ENCODE assay signal across 1 cellular context in the genomic region with DNA sequence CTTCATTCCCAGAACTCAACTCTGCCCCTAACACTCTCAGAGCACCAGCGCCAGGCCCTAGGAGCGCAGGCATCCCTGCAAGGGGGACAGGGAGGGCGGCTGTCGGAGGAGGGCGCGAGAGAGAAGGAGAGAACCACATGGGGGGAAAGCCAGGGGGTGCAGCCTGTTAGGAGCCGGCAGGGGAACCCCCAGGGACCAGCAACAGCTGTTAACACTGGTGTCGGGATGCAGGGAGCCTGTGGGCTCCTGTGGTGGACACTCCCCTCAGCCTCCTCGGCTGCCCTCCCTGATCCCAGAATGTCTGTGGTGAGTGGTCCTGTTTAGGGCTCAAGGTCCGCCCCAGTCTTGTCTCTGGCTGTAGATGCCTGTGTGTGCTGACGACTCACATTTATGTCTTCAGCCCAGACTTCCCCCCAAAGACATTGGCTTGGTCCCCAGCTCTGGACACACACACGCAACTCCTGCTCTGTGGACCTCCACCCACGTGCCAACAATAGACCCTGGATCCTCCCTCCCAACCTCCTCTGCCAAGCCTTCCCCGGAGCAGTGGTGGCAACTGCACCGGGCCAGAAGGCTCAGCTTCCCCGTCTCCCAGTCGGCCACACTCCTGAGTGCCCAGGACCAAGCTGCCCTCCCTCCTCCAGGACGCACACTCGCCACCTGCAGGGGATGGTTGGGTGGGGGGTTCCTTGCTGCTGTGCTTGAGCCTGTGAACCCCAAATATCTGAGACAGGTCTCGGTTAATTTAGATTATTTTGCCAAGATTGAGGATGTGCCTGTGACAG.
TF ChIP-seq lines count a peak whose summit lies in the region.

No MANE protein-coding gene starts in this region.

TF ChIP-seq in IMR-90, 13 proteins besides CTCF, POLR2A, EP300 and RAD21:
- no peak for TF ChIP-seq FOS (IDR thresholded peaks at IDR 0.05; ENCODE audit: low read depth, low read length)
- TF ChIP-seq SMC3 (IDR thresholded peaks at IDR 0.05; ENCODE audit: low read depth, low read length) = peak; percentile 9; the same call in 1 of the 2 replicates
- TF ChIP-seq BHLHE40 (IDR thresholded peaks at IDR 0.05; ENCODE audit: low read depth, low read length) = no peak
- TF ChIP-seq NFE2L2 (IDR thresholded peaks at IDR 0.05; ENCODE audit: low read depth, low read length) = no peak
- no peak for TF ChIP-seq RFX5 (IDR thresholded peaks at IDR 0.05; ENCODE audit: low read depth, low read length)
